In genomic region chr7:104983620-104984539, GRCh38 we compare ENCODE assay signal across 8 cellular contexts. TPM values are rescaled to one million over a fixed set of nuclear protein-coding genes. Genes with fewer than 3 reads are reported as not detected.
A peak's percentile ranks its signal among the peaks of the same experiment; 100 is the strongest.
DNase-seq lines count a peak whose midpoint lies in the region; ATAC-seq and TF ChIP-seq lines count a peak whose summit lies in the region.

No MANE protein-coding gene starts in this region.

- H3K27me3 Mint-ChIP-seq in HFFc6 (ENCODE audit: insufficient read depth) = peaks cover 10% of the 10 kb centered on the region

- H3K9me2 ChIP-seq in SU-DHL-6 (replicated peaks; ENCODE audit: insufficient read depth, low read length) = no peaks in the 10 kb centered on the region

- H3K4me1 ChIP-seq in adipocyte (ENCODE audit: control insufficient read depth, insufficient read depth, low read length) (peaks cover 80% of the 10 kb centered on the region), prostate gland (replicated peaks) (peaks cover 32% of the 10 kb centered on the region), urinary bladder (ENCODE audit: insufficient read depth) (no peaks in the 10 kb centered on the region)

- DNase-seq in GM12865 (ENCODE audit: low read depth) (peak; percentile 89), HFFc6 (peak; percentile 75), NAMALWA (ENCODE audit: low spot score) (peak; percentile 92), adipocyte (ENCODE audit: low read depth) (peak; percentile 94), left cardiac atrium (peak; percentile 94), prostate gland (ENCODE audit: low spot score) (peak; percentile 86)

- no peaks in the 10 kb centered on the region for H3K36me3 ChIP-seq in SU-DHL-6 (ENCODE audit: low read length)
- H3K36me3 ChIP-seq in adipocyte (ENCODE audit: control insufficient read depth, insufficient read depth, low read length, severe bottlenecking) = peaks cover 9% of the 10 kb centered on the region
- no peaks in the 10 kb centered on the region for H3K36me3 ChIP-seq in prostate gland
- H3K36me3 ChIP-seq in urinary bladder (ENCODE audit: insufficient read depth) = no peaks in the 10 kb centered on the region

- peaks cover 36% of the 10 kb centered on the region for H3K79me2 ChIP-seq in SU-DHL-6 (ENCODE audit: insufficient read depth, low read length)

- H3K27ac ChIP-seq in SU-DHL-6 (ENCODE audit: low read depth, low read length) = peak overlapping the region; percentile 79
- peak overlapping the region; percentile 97 to 98 for H3K27ac ChIP-seq in prostate gland
- H3K27ac ChIP-seq in urinary bladder (ENCODE audit: low read depth) = peak overlapping the region; percentile 97

- H3K4me3 ChIP-seq in GM12865 (ENCODE audit: low read depth, low read length) (peak overlapping the region; percentile 95), SU-DHL-6 (ENCODE audit: insufficient read depth, low read length, poor library complexity, severe bottlenecking) (peak overlapping the region; percentile 59), adipocyte (ENCODE audit: low read length) (peak overlapping the region; percentile 90), prostate gland (peak overlapping the region; percentile 48 to 55), urinary bladder (ENCODE audit: low read depth, low read length) (peak overlapping the region; percentile 51)

- peak overlapping the region; percentile 100 for H3K27ac Mint-ChIP-seq in HFFc6

- TF ChIP-seq CTCF in GM12865 (IDR thresholded peaks at IDR 0.05; ENCODE audit: insufficient read depth, low read depth, low read length, missing control alignments) = peak; percentile 56
- peak; percentile 76 for TF ChIP-seq CTCF in HFFc6 (IDR thresholded peaks at IDR 0.05)
- peak; percentile 37 for TF ChIP-seq CTCF in SU-DHL-6 (IDR thresholded peaks at IDR 0.05; ENCODE audit: insufficient read depth, low read length, poor library complexity, severe bottlenecking)
- TF ChIP-seq CTCF in prostate gland (IDR thresholded peaks at IDR 0.05) = peak in 3 of 4 experiments; percentile 18 to 82 (median 79)

- peak; percentile 61 for TF ChIP-seq POLR2A in prostate gland (IDR thresholded peaks at IDR 0.05)

- H3F3A ChIP-seq in SU-DHL-6 (ENCODE audit: insufficient read depth) = peaks cover 69% of the 10 kb centered on the region

- peaks cover 11% of the 10 kb centered on the region; the same call in 1 of the 2 replicates for H4K20me1 ChIP-seq in SU-DHL-6 (ENCODE audit: low read depth, low read length)

- peak overlapping the region; percentile 94 for H3K4me3 Mint-ChIP-seq in HFFc6

- H3K9ac ChIP-seq in SU-DHL-6 (ENCODE audit: low read length) (peak overlapping the region; percentile 72), adipocyte (ENCODE audit: low read length) (peak overlapping the region; percentile 99)

- no peaks in the 10 kb centered on the region for H3K9me3 Mint-ChIP-seq in HFFc6

- H3K9me3 ChIP-seq in SU-DHL-6 (ENCODE audit: insufficient read depth, low read length) (no peaks in the 10 kb centered on the region), adipocyte (ENCODE audit: control insufficient read depth, low read length) (no peaks in the 10 kb centered on the region), prostate gland (no peaks in the 10 kb centered on the region)

- no peaks in the 10 kb centered on the region for H3K27me3 ChIP-seq in SU-DHL-6 (ENCODE audit: low read length)
- H3K27me3 ChIP-seq in adipocyte (replicated peaks; ENCODE audit: control insufficient read depth, insufficient read depth, low read length) = no peaks in the 10 kb centered on the region
- H3K27me3 ChIP-seq in prostate gland (replicated peaks; ENCODE audit: insufficient read depth) = no peaks in the 10 kb centered on the region

- peak overlapping the region; percentile 89 for H3K4me2 ChIP-seq in SU-DHL-6 (ENCODE audit: low read depth, low read length, poor library complexity, severe bottlenecking)

- peaks cover 14% of the 10 kb centered on the region for H3K36me3 Mint-ChIP-seq in HFFc6 (ENCODE audit: low read depth)

- H3K4me1 Mint-ChIP-seq in HFFc6 (ENCODE audit: low read depth) = peaks cover 49% of the 10 kb centered on the region; the same call in 1 of the 2 replicates

- peak; percentile 95 to 96 for ATAC-seq in left cardiac atrium

- under 1% methylated on average over 46 of the region's 62 CpGs for WGBS in prostate gland
- under 1% methylated on average over 62 of the region's 62 CpGs for WGBS in urinary bladder

- peak overlapping the region; percentile 70 for H2AFZ ChIP-seq in SU-DHL-6 (ENCODE audit: low read depth, low read length, severe bottlenecking)

- intact Hi-C loops in left cardiac atrium (cut with DNase I) (loop anchor here in 1 of 2 donors (1.0 to 10.0 kb wide), 3 partner anchors 30 to 61 kb away; partner anchors contain the start of gene KMT2E), prostate gland (cut with DNase I) (loop anchor here (2.0 kb wide), 1 partner anchor 27 kb away; no protein-coding TSS in a partner anchor)

RNA-seq across cellular contexts. Expression of gene KMT2E, which starts 30.1 kb away (rescaled TPM):
- 10 to 100 TPM; 39.7 to 53.4 (median 50.1) TPM for total RNA-seq in HFFc6 (2021; fragmentation: NEBNext Ultra II Directional; extraction: Animal tissue kit (Norgen Biotek cat#: 25700))
- 10 to 100 TPM; 45.3 to 59.0 TPM for total RNA-seq in left cardiac atrium
- 100 to 1,000 TPM in 1 of 2 donors, 10 to 100 TPM in 1; 83.7 to 102 TPM for total RNA-seq in prostate gland
- 198 TPM for total RNA-seq in urinary bladder
- polyA plus RNA-seq in urinary bladder = 43.1 TPM

Comparison
In these comparisons a context has a peak if more than half of its experiments do, and no peak if none do; other contexts are left out.
1. Peak in every context shown above with its lines: DNase-seq, ATAC-seq, H3K4me3 ChIP-seq and H3K27ac ChIP-seq.